ENCODE assay signal across 18 cellular contexts in genomic region chr6:30263734-30264133, GRCh38. TPM values are rescaled to one million over a fixed set of nuclear protein-coding genes. Genes with fewer than 3 reads are reported as not detected.
A peak's percentile ranks its signal among the peaks of the same experiment; 100 is the strongest.
DNase-seq lines count a peak whose midpoint lies in the region; ATAC-seq lines count a peak whose summit lies in the region.
"Had no signal": no experiment of that assay in that cellular context is flagged by ENCODE, and none has a peak within 500 bp of the region (broad histone marks: within the 10 kb centered on the region; RNA-seq: fewer than 3 reads in every experiment).

No MANE protein-coding gene starts in this region.

- H3K9me3 ChIP-seq in right cardiac atrium (ENCODE audit: control insufficient read depth, low read length), result no peaks in the 10 kb centered on the region
- H3K9me3 ChIP-seq: A549, psoas muscle, testis had no signal

- H3K27ac ChIP-seq in right cardiac atrium (ENCODE audit: low read length), result no peak overlapping the region
- H3K27ac ChIP-seq: A549, psoas muscle, testis had no signal

- WGBS in right cardiac atrium, result 82% methylated on average over 5 of the region's 5 CpGs

- H3K27me3 ChIP-seq in right cardiac atrium (ENCODE audit: control insufficient read depth, insufficient read depth), result no peaks in the 10 kb centered on the region
- H3K27me3 ChIP-seq: testis had no signal

- intact Hi-C loops in right cardiac atrium (cut with DNase I), result no loop called here

- DNase-seq in A172 (ENCODE audit: low spot score) (peak; percentile 57), HT1080 (ENCODE audit: low read depth) (peak; percentile 55), amniotic epithelial cell (ENCODE audit: low read depth) (peak; percentile 42), foreskin melanocyte (peak; percentile 70), HK-2 (ENCODE audit: unreplicated experiment) (no peak), SKM-1 (lab: John Stamatoyannopoulos, UW; ENCODE audit: unreplicated experiment) (no peak), right cardiac atrium (no peak), GF-D8 (lab: John Stamatoyannopoulos, UW) (no peak)
- DNase-seq: activated CD8-positive, alpha-beta T cell treated with anti-CD3 and anti-CD28 coated beads for 36 hours; activated naive CD4-positive, alpha-beta T cell treated with anti-CD3 and anti-CD28 coated beads for 36 hours; DMS 273 treated with DMSO at 0.1 percent for 48 hours; midbrain; NCI-H1092; NCI-H774; psoas muscle; T-cell; testis had no signal

- no peak for ATAC-seq in right cardiac atrium
- ATAC-seq: A549; activated CD8-positive, alpha-beta T cell treated with anti-CD3 and anti-CD28 coated beads for 36 hours; psoas muscle; T-cell had no signal

- no peak overlapping the region for H3K4me3 ChIP-seq in right cardiac atrium (ENCODE audit: low read length)
- H3K4me3 ChIP-seq: A549, psoas muscle, testis had no signal

- H3K4me1 ChIP-seq in right cardiac atrium (ENCODE audit: control insufficient read depth, insufficient read depth, low read length), result peaks cover 3% of the 10 kb centered on the region
- H3K4me1 ChIP-seq: A549, psoas muscle, testis had no signal

RNA-seq across cellular contexts. Expression of gene TRIM26, which starts 50.5 kb away (rescaled TPM):
- total RNA-seq in A172 (2014; rRNA removed; shearing (Covaris generic)), result 27.8 and 37.0 TPM in 2 replicates
- 28.8 and 29.2 TPM in 2 replicates for total RNA-seq in HT1080 (2014; rRNA removed; shearing (Covaris generic))
- 20.5 and 23.4 TPM in 2 replicates for polyA plus RNA-seq in HT1080 (2015; cell fraction: cytosol; rRNA removed)
- 28.7 and 29.7 TPM in 2 replicates for polyA plus RNA-seq in HT1080 (2015; cell fraction: nucleus; rRNA removed)
- total RNA-seq in right cardiac atrium, result 10 to 100 TPM; 19.9 to 27.1 (median 25.1) TPM
- polyA plus RNA-seq in right cardiac atrium, result 19.6 TPM

Comparison
In these comparisons a context has a peak if more than half of its experiments do, and no peak if none do; other contexts are left out.
1. DNase-seq: peak in A172 (single experiment), HT1080 (single experiment), amniotic epithelial cell (single experiment) and foreskin melanocyte (single experiment); none in HK-2 (single experiment), SKM-1 (single experiment), right cardiac atrium (0 of 3) and GF-D8 (single experiment).